ENCODE assay signal across 1 cellular context in genomic region chr15:84747423-84748273, GRCh38.
TF ChIP-seq lines count a peak whose summit lies in the region.

No MANE protein-coding gene starts in this region.

TF ChIP-seq in HepG2, 621 proteins besides CTCF, POLR2A, EP300 and RAD21 (continued from another document and continues in another):
- TF ChIP-seq ZNF770 (CRISPR knock-in tag; IDR thresholded peaks at IDR 0.05) (no peak), SMAD9 (CRISPR knock-in tag; IDR thresholded peaks at IDR 0.05) (no peak), BCL3 (CRISPR knock-in tag; IDR thresholded peaks at IDR 0.05) (peak; percentile 59; the same call in 1 of the 2 replicates), ZNF329 (CRISPR knock-in tag; IDR thresholded peaks at IDR 0.05; ENCODE audit: low read depth) (no peak), ZBTB8A (CRISPR knock-in tag; IDR thresholded peaks at IDR 0.05; ENCODE audit: borderline replicate concordance, low read depth) (no peak), BHLHE40 (IDR thresholded peaks at IDR 0.05; ENCODE audit: low read length) (no peak), E2F1 (CRISPR knock-in tag; IDR thresholded peaks at IDR 0.05) (no peak), MAZ (IDR thresholded peaks at IDR 0.05; ENCODE audit: borderline replicate concordance, low read depth, low read length) (no peak), MAZ (CRISPR knock-in tag; IDR thresholded peaks at IDR 0.05; ENCODE audit: low read depth) (peak; percentile 25; the same call in 1 of the 2 replicates), HNRNPLL (IDR thresholded peaks at IDR 0.05; ENCODE audit: low read depth, low read length, poor library complexity, severe bottlenecking) (peak; percentile 67), ONECUT2 (CRISPR knock-in tag; IDR thresholded peaks at IDR 0.05) (no peak), ZNF234 (CRISPR knock-in tag; conservative IDR thresholded peaks at IDR 0.05) (no peak), HHEX (CRISPR knock-in tag; IDR thresholded peaks at IDR 0.05) (no peak), KDM5B (CRISPR knock-in tag; IDR thresholded peaks at IDR 0.05; ENCODE audit: borderline replicate concordance) (peak; percentile 67), USF2 (IDR thresholded peaks at IDR 0.05; ENCODE audit: low read depth, low read length) (no peak), USF2 (CRISPR knock-in tag; IDR thresholded peaks at IDR 0.05; ENCODE audit: borderline replicate concordance) (no peak), ZNF530 (CRISPR knock-in tag; IDR thresholded peaks at IDR 0.05; ENCODE audit: low read depth) (no peak), FOXJ3 (CRISPR knock-in tag; IDR thresholded peaks at IDR 0.05; ENCODE audit: borderline replicate concordance) (no peak), AFF4 (CRISPR knock-in tag; IDR thresholded peaks at IDR 0.05) (no peak), MAFK (conservative IDR thresholded peaks at IDR 0.05 in 1 of 2, IDR thresholded peaks at IDR 0.05 in 1 of 2; ENCODE audit: low read length in 2 of 2) (no peak; a peak in 1 of 4 replicates), FOXK1 (CRISPR knock-in tag; IDR thresholded peaks at IDR 0.05; ENCODE audit: borderline replicate concordance, low read depth) (no peak), SNRNP70 (IDR thresholded peaks at IDR 0.05; ENCODE audit: low read depth, low read length) (no peak), IRX3 (CRISPR knock-in tag; IDR thresholded peaks at IDR 0.05; ENCODE audit: borderline replicate concordance, low read depth) (0 out of 2 replicates have a peak, but pooled peaks have one; percentile 28), ETV5 (CRISPR knock-in tag; IDR thresholded peaks at IDR 0.05; ENCODE audit: borderline replicate concordance) (no peak), YEATS2 (CRISPR knock-in tag; IDR thresholded peaks at IDR 0.05; ENCODE audit: borderline replicate concordance) (0 out of 2 replicates have a peak, but pooled peaks have one; percentile 31), PITX1 (CRISPR knock-in tag; IDR thresholded peaks at IDR 0.05) (no peak; the same call in 1 of the 2 replicates), NAIF1 (CRISPR knock-in tag; IDR thresholded peaks at IDR 0.05; ENCODE audit: borderline replicate concordance) (no peak), SRF (IDR thresholded peaks at IDR 0.05; ENCODE audit: low read depth, low read length) (no peak), TFAP4 (IDR thresholded peaks at IDR 0.05; ENCODE audit: borderline replicate concordance, low read depth) (peak; percentile 38; the same call in 1 of the 2 replicates), MTERF4 (CRISPR knock-in tag; IDR thresholded peaks at IDR 0.05) (no peak), GABPA (IDR thresholded peaks at IDR 0.05; ENCODE audit: low read depth, low read length) (0 out of 2 replicates have a peak, but pooled peaks have one; percentile 5), GABPA (CRISPR knock-in tag; IDR thresholded peaks at IDR 0.05; ENCODE audit: low read depth) (no peak), ZNF710 (CRISPR knock-in tag; IDR thresholded peaks at IDR 0.05; ENCODE audit: borderline replicate concordance) (peak; percentile 79; the same call in 1 of the 2 replicates), PLSCR1 (CRISPR knock-in tag; IDR thresholded peaks at IDR 0.05; ENCODE audit: borderline replicate concordance) (no peak), ZKSCAN8 (CRISPR knock-in tag; IDR thresholded peaks at IDR 0.05; ENCODE audit: borderline replicate concordance) (no peak), ZFP41 (CRISPR knock-in tag; IDR thresholded peaks at IDR 0.05; ENCODE audit: borderline replicate concordance) (peak; percentile 80; the same call in 1 of the 2 replicates), CBFB (CRISPR knock-in tag; IDR thresholded peaks at IDR 0.05) (no peak), SMARCC2 (IDR thresholded peaks at IDR 0.05) (no peak), ELF1 (CRISPR knock-in tag; IDR thresholded peaks at IDR 0.05) (peak; percentile 21; the same call in 1 of the 2 replicates), FOXA3 (CRISPR knock-in tag; IDR thresholded peaks at IDR 0.05) (no peak; the same call in 1 of the 2 replicates), SMARCE1 (IDR thresholded peaks at IDR 0.05; ENCODE audit: borderline replicate concordance) (no peak), YY1 (IDR thresholded peaks at IDR 0.05; ENCODE audit: insufficient read depth, insufficient replicate concordance, low read depth, low read length) (no peak), ZZZ3 (CRISPR knock-in tag; IDR thresholded peaks at IDR 0.05; ENCODE audit: borderline replicate concordance) (0 out of 2 replicates have a peak, but pooled peaks have one; percentile 52), CENPBD1 (CRISPR knock-in tag; IDR thresholded peaks at IDR 0.05; ENCODE audit: borderline replicate concordance, low read depth) (no peak), HMGXB4 (CRISPR knock-in tag; IDR thresholded peaks at IDR 0.05; ENCODE audit: borderline replicate concordance in 1 of 2, low read depth in 1 of 2) (peak; percentile 51 to 82; a peak in 3 of 4 replicates), ZNF780A (CRISPR knock-in tag; IDR thresholded peaks at IDR 0.05) (no peak), ZEB1 (IDR thresholded peaks at IDR 0.05; ENCODE audit: insufficient replicate concordance, low read depth) (no peak), ZBTB38 (CRISPR knock-in tag; IDR thresholded peaks at IDR 0.05) (0 out of 2 replicates have a peak, but pooled peaks have one; percentile 12)
